1 cellular context compared by ENCODE assay signal in the genomic region with DNA sequence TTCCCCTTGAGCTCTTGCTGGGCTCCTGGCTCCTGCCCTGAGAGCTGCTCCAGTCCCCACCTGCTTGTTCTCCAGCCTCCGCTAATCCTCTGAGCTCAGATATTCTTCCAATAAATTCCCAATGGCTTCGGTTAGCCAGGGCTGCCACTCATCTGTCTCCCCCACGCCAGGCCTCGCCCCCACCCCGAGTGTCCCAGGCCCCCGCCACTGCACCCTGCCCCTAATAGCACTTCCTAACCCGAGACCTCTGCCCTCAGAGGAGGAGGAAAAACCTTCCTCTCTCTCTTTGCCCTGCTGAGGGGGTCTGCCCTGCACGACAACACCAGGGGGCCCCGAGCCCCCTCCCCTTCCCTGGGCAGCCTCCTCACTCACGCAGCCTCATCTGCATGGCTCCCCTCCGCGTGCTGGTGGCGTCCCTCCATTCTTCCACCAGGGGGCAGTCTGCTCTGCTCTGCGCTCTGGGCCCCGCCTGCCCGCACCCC.
TF ChIP-seq lines count a peak whose summit lies in the region.

No MANE protein-coding gene starts in this region.

TF ChIP-seq in GM12878, 131 proteins besides CTCF, POLR2A, EP300 and RAD21:
- TF ChIP-seq SMC3 (IDR thresholded peaks at IDR 0.05; ENCODE audit: borderline replicate concordance, low read length), result peak; percentile 5; the same call in 1 of the 2 replicates
- no peak for TF ChIP-seq KDM1A (IDR thresholded peaks at IDR 0.05; ENCODE audit: borderline replicate concordance)
TF ChIP-seq in GM12878: peak in this region for 1.
